ENCODE assay signal across 1 cellular context in the genomic region with DNA sequence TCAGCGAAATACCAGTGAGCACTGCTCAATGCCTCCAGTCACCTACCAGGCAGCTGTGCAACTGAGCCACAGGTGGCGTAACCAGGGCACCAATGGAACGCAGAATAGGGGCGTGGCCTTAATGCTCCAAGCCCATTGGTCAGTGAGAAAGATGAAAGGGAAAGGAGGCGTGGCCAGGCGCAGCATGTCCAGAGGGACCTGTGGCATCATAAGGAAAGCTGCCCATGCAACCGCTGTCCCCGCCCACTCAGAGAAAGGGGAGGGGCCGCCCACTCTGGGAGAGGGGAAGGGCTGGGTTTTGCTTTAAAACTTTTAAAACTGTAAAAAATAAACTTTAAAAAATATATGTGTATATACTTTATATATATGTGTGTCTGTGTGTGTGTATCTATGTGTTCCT. TPM values are rescaled to one million over a fixed set of nuclear protein-coding genes. Genes with fewer than 3 reads are reported as not detected.
"Had no signal": no experiment of that assay in that cellular context is flagged by ENCODE, and none has a peak within 500 bp of the region (broad histone marks: within the 10 kb centered on the region; RNA-seq: fewer than 3 reads in every experiment).

Gene GOLGA6L10 (minus strand): TSS at position 101 of the 400 bp plus-strand sequence. CDS start 100 bp downstream, at position 1.

RNA-seq across cellular contexts. Expression of gene GOLGA6L10, which starts in this region (rescaled TPM):
- total RNA-seq: HT-29 had no signal
